ENCODE assay signal across 26 cellular contexts in genomic region chr6:92945799-92946198, GRCh38.
DNase-seq lines count a peak whose midpoint lies in the region; ATAC-seq, FAIRE-seq and TF ChIP-seq lines count a peak whose summit lies in the region.
"Had no signal": no experiment of that assay in that cellular context is flagged by ENCODE, and none has a peak within 500 bp of the region (broad histone marks: within the 10 kb centered on the region; RNA-seq: fewer than 3 reads in every experiment).

No MANE protein-coding gene starts in this region.

- H3K4ac ChIP-seq in neuronal stem cell (ENCODE audit: low read length), result no peak overlapping the region

- no peak overlapping the region for H3K27ac Mint-ChIP-seq in astrocyte (ENCODE audit: unreplicated experiment)

- H3K27ac ChIP-seq in astrocyte (ENCODE audit: low read depth, low read length), result no peak overlapping the region
- H3K27ac ChIP-seq in neuronal stem cell (replicated peaks; ENCODE audit: low read length), result peak overlapping the region; percentile 8
- H3K27ac ChIP-seq: BLaER1 treated with 17β-estradiol and CSF1 and Interleukin-3, amounts not matched to agents 10 nM and 100 nM; esophagus muscularis mucosa; heart left ventricle; left ventricle myocardium inferior; psoas muscle; skin epidermis had no signal

- no peak overlapping the region for H3K4me3 ChIP-seq in astrocyte (ENCODE audit: insufficient read depth, low read depth, low read length)
- H3K4me3 ChIP-seq in fibroblast of the aortic adventitia (ENCODE audit: low read depth, low read length), result no peak overlapping the region
- H3K4me3 ChIP-seq in neuronal stem cell (ENCODE audit: low read length in 2 of 2), result no peak overlapping the region
- H3K4me3 ChIP-seq: BLaER1 treated with 17β-estradiol and CSF1 and Interleukin-3, amounts not matched to agents 10 nM and 100 nM; esophagus muscularis mucosa; heart left ventricle; left ventricle myocardium inferior; psoas muscle; skin epidermis had no signal

- no peak for FAIRE-seq in astrocyte (lab: Jason Lieb, UNC)
- FAIRE-seq: GM19239 had no signal

- no peaks in the 10 kb centered on the region for H3K9me3 Mint-ChIP-seq in astrocyte (ENCODE audit: unreplicated experiment)
- H3K9me3 Mint-ChIP-seq: activated T-cell treated with anti-CD3 and anti-CD28 coated beads, Interleukin-2, amount 50 U/mL, for 4 hours; nephron progenitor cell had no signal

- no peak for TF ChIP-seq CTCF in astrocyte (IDR thresholded peaks at IDR 0.05; ENCODE audit: insufficient read depth, low read depth, low read length)
- no peak for TF ChIP-seq CTCF in fibroblast of the aortic adventitia (IDR thresholded peaks at IDR 0.05; ENCODE audit: insufficient read depth, low read length)

- no peak overlapping the region for H3K18ac ChIP-seq in neuronal stem cell (ENCODE audit: low read length)

- WGBS in neuronal stem cell (ENCODE audit: extremely low coverage in 2 of 2, insufficient read length in 2 of 2, insufficient replicate concordance in 1 of 2), 2 donors, result no CpG with 5 or more reads among the region's 3 CpGs

- no peak overlapping the region for H3K23ac ChIP-seq in neuronal stem cell (ENCODE audit: low read depth, low read length, poor library complexity)

- H2AK5ac ChIP-seq in neuronal stem cell (ENCODE audit: low read depth, low read length), result no peak overlapping the region

- H4K8ac ChIP-seq in neuronal stem cell (ENCODE audit: low read depth, low read length), result no peak overlapping the region

- no peak overlapping the region for H2BK5ac ChIP-seq in neuronal stem cell (ENCODE audit: low read length)

- H3K4me2 ChIP-seq in astrocyte (ENCODE audit: low read length), result peak overlapping the region; percentile 2
- no peak overlapping the region for H3K4me2 ChIP-seq in neuronal stem cell (ENCODE audit: insufficient read depth, low read length, poor library complexity, severe bottlenecking)
- H3K4me2 ChIP-seq: BLaER1 treated with 17β-estradiol and CSF1 and Interleukin-3, amounts not matched to agents 10 nM and 100 nM had no signal

- H3K14ac ChIP-seq in neuronal stem cell (ENCODE audit: low read length), result no peak overlapping the region

- H3K9ac ChIP-seq in astrocyte (ENCODE audit: low read length) (no peak overlapping the region), neuronal stem cell (ENCODE audit: low read depth, low read length, poor library complexity) (no peak overlapping the region)
- H3K9ac ChIP-seq: BLaER1 treated with 17β-estradiol and CSF1 and Interleukin-3, amounts not matched to agents 10 nM and 100 nM had no signal

- no peaks in the 10 kb centered on the region for H3K36me3 Mint-ChIP-seq in astrocyte (ENCODE audit: low read depth, unreplicated experiment)

- no peak overlapping the region for H4K91ac ChIP-seq in neuronal stem cell (ENCODE audit: low read depth, low read length, poor library complexity)

- peak; percentile 91 for DNase-seq in HT1080 (ENCODE audit: low read depth)
- peak; percentile 17 for DNase-seq in astrocyte (ENCODE audit: low read depth)
- DNase-seq in fibroblast of the aortic adventitia (ENCODE audit: low read depth), result peak; percentile 51
- DNase-seq in neuronal stem cell (ENCODE audit: low spot score), result no peak
- DNase-seq: activated CD8-positive, alpha-beta memory T cell treated with anti-CD3 and anti-CD28 coated beads for 24 hours; activated naive CD4-positive, alpha-beta T cell; activated T-cell treated with anti-CD3 and anti-CD28 coated beads, Interleukin-2, amount 50 U/mL, for 4 hours; cerebellar nuclear complex; DND-41; effector CD4-positive, alpha-beta T cell; heart left ventricle; left ventricle myocardium inferior; NCI-H2107; NCI-H524 treated with DMSO at 0.1 percent for 48 hours; nephron progenitor cell; psoas muscle; stimulated activated CD4-positive, alpha-beta T cell treated with anti-CD3 and anti-CD28 coated beads, Interleukin-1b, Interleukin-23, amount 100 ng/mL, for 48 hours; substantia nigra had no signal

- no peaks in the 10 kb centered on the region for H4K20me1 ChIP-seq in astrocyte (ENCODE audit: insufficient read depth, low read length)
- H4K20me1 ChIP-seq: BLaER1 treated with 17β-estradiol and CSF1 and Interleukin-3, amounts not matched to agents 10 nM and 100 nM had no signal

- H2BK15ac ChIP-seq in neuronal stem cell (ENCODE audit: low read length), result no peak overlapping the region

- H3K4me1 ChIP-seq in astrocyte (ENCODE audit: insufficient read depth, low read length) (no peaks in the 10 kb centered on the region), neuronal stem cell (ENCODE audit: control insufficient read depth in 2 of 2, insufficient read depth in 1 of 2, low read depth in 1 of 2, low read length in 2 of 2) (peaks cover 0 to 3% of the 10 kb centered on the region in 2 donors)
- H3K4me1 ChIP-seq: BLaER1 treated with 17β-estradiol and CSF1 and Interleukin-3, amounts not matched to agents 10 nM and 100 nM; esophagus muscularis mucosa; heart left ventricle; left ventricle myocardium inferior; psoas muscle had no signal

- H3K36me3 ChIP-seq in astrocyte (ENCODE audit: insufficient read depth, low read length) (no peaks in the 10 kb centered on the region), neuronal stem cell (replicated peaks in 1 of 2; ENCODE audit: control insufficient read depth in 2 of 2, insufficient read depth in 2 of 2, low read length in 2 of 2) (peaks cover 0 to 2% of the 10 kb centered on the region in 2 donors)
- H3K36me3 ChIP-seq: BLaER1 treated with 17β-estradiol and CSF1 and Interleukin-3, amounts not matched to agents 10 nM and 100 nM; esophagus muscularis mucosa; heart left ventricle; left ventricle myocardium inferior had no signal

- no peaks in the 10 kb centered on the region for H3K79me2 ChIP-seq in astrocyte (ENCODE audit: insufficient read depth, low read length)

- no peak overlapping the region for H2BK12ac ChIP-seq in neuronal stem cell (ENCODE audit: low read length)

- H3K4me1 Mint-ChIP-seq in astrocyte (ENCODE audit: low read depth, unreplicated experiment), result no peaks in the 10 kb centered on the region

- H3K79me1 ChIP-seq in neuronal stem cell (ENCODE audit: low read depth, low read length), result no peaks in the 10 kb centered on the region

- no peak overlapping the region for H2AFZ ChIP-seq in astrocyte (ENCODE audit: low read depth, low read length)
- H2AFZ ChIP-seq in neuronal stem cell (ENCODE audit: low read length), result no peak overlapping the region

- H3K27me3 Mint-ChIP-seq in astrocyte (ENCODE audit: low read depth, unreplicated experiment), result no peaks in the 10 kb centered on the region

- H3K27me3 ChIP-seq in astrocyte (ENCODE audit: insufficient read depth, low read length) (no peaks in the 10 kb centered on the region), neuronal stem cell (ENCODE audit: control insufficient read depth in 3 of 3, insufficient read depth in 3 of 3, low read depth in 1 of 3, low read length in 3 of 3) (no peaks in the 10 kb centered on the region)
- H3K27me3 ChIP-seq: BLaER1 treated with 17β-estradiol and CSF1 and Interleukin-3, amounts not matched to agents 10 nM and 100 nM; esophagus muscularis mucosa; heart left ventricle had no signal

- no peak overlapping the region for H2BK120ac ChIP-seq in neuronal stem cell (ENCODE audit: low read depth, low read length)

- no peak overlapping the region for H3K4me3 Mint-ChIP-seq in astrocyte (ENCODE audit: unreplicated experiment)
- H3K4me3 Mint-ChIP-seq: activated T-cell treated with anti-CD3 and anti-CD28 coated beads, Interleukin-2, amount 50 U/mL, for 4 hours; nephron progenitor cell had no signal

- H3K9me3 ChIP-seq in astrocyte (ENCODE audit: insufficient read depth, low read depth, low read length) (no peaks in the 10 kb centered on the region), neuronal stem cell (replicated peaks in 1 of 2; ENCODE audit: control insufficient read depth in 2 of 2, insufficient read depth in 1 of 2, low read depth in 1 of 2, low read length in 2 of 2) (peaks cover 0 to 2% of the 10 kb centered on the region in 2 donors)
- H3K9me3 ChIP-seq: BLaER1 treated with 17β-estradiol and CSF1 and Interleukin-3, amounts not matched to agents 10 nM and 100 nM; esophagus muscularis mucosa; heart left ventricle; left ventricle myocardium inferior; psoas muscle had no signal

- no peak for ATAC-seq in HG02938 (IDR thresholded peaks at IDR 0.05; ENCODE audit: unreplicated experiment)
- no peak for ATAC-seq in HG02973 (IDR thresholded peaks at IDR 0.05; ENCODE audit: unreplicated experiment)
- no peak for ATAC-seq in GM21529 (IDR thresholded peaks at IDR 0.05; ENCODE audit: unreplicated experiment)
- no peak for ATAC-seq in HG03045 (IDR thresholded peaks at IDR 0.05; ENCODE audit: unreplicated experiment)
- ATAC-seq: activated T-cell treated with anti-CD3 and anti-CD28 coated beads, Interleukin-2, amount 50 U/mL, for 4 hours; heart left ventricle; psoas muscle had no signal
